Comparison of ENCODE assay signal across 20 cellular contexts in the genomic region with DNA sequence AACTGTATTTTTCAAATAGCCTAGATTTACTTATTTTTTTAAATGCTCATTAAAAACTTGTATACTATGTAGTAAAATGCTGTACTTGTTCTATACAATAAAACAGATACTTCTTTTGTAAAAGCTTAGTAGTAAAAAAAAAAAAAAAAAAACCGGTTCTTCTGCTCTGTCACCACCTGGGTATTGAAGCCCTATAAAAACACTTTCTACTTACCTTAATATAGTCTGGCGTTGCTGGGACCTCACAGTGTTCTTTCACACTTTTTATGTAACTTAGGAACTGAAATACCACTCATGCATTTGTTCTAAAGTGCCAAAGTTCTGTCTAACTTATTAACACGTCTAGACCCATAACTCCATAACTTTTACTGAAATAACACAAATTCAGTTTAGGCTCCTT.
A peak's percentile ranks its signal among the peaks of the same experiment; 100 is the strongest.
DNase-seq lines count a peak whose midpoint lies in the region; ATAC-seq and TF ChIP-seq lines count a peak whose summit lies in the region.
"Had no signal": no experiment of that assay in that cellular context is flagged by ENCODE, and none has a peak within 500 bp of the region (broad histone marks: within the 10 kb centered on the region; RNA-seq: fewer than 3 reads in every experiment).

No MANE protein-coding gene starts in this region.

- no peak overlapping the region for H3K27ac ChIP-seq in OCI-LY7 (ENCODE audit: low read depth, low read length, poor library complexity, severe bottlenecking)
- H3K27ac ChIP-seq in smooth muscle cell (ENCODE audit: low read depth): peak overlapping the region; percentile 35
- H3K27ac ChIP-seq: gastrocnemius medialis had no signal

- CTCF ChIA-PET in OCI-LY7 (lab: Charles Lee; ENCODE audit: unreplicated experiment): no interaction called here

- H3K4me2 ChIP-seq in OCI-LY7 (ENCODE audit: low read length) (no peak overlapping the region), smooth muscle cell (no peak overlapping the region)

- 86% methylated on average over 3 of the region's 3 CpGs for WGBS in smooth muscle cell (ENCODE audit: low lambda C conversion rate)

- H3K79me2 ChIP-seq in OCI-LY7 (ENCODE audit: insufficient read depth, low read depth, low read length): no peaks in the 10 kb centered on the region
- no peaks in the 10 kb centered on the region for H3K79me2 ChIP-seq in smooth muscle cell (ENCODE audit: low read depth)

- H3K9me2 ChIP-seq in OCI-LY7 (ENCODE audit: insufficient read depth, low read length): no peaks in the 10 kb centered on the region

- H3K4me1 ChIP-seq in OCI-LY7 (ENCODE audit: insufficient read depth, low read length, poor library complexity, severe bottlenecking) (no peaks in the 10 kb centered on the region), smooth muscle cell (ENCODE audit: low read depth) (peaks cover 5% of the 10 kb centered on the region)
- H3K4me1 ChIP-seq: gastrocnemius medialis had no signal

- no peak overlapping the region for H3K9ac ChIP-seq in smooth muscle cell (ENCODE audit: low read depth)

- H3K9me3 ChIP-seq in OCI-LY7 (ENCODE audit: low read length) (no peaks in the 10 kb centered on the region), smooth muscle cell (replicated peaks; ENCODE audit: low read depth) (no peaks in the 10 kb centered on the region)
- H3K9me3 ChIP-seq: gastrocnemius medialis had no signal

- peak; percentile 79 for ATAC-seq in esophagus mucosa
- ATAC-seq in GM18873 (IDR thresholded peaks at IDR 0.05; ENCODE audit: low FRiP score, unreplicated experiment): no peak
- no peak for ATAC-seq in GM21825 (IDR thresholded peaks at IDR 0.05; ENCODE audit: unreplicated experiment)
- ATAC-seq: gastrocnemius medialis had no signal

- H3K36me3 ChIP-seq in OCI-LY7 (ENCODE audit: insufficient read depth, low read length) (peaks cover 100% of the 10 kb centered on the region), smooth muscle cell (ENCODE audit: low read depth) (peaks cover 20% of the 10 kb centered on the region)

- H4K20me1 ChIP-seq in OCI-LY7 (ENCODE audit: insufficient read depth, low read length) (no peaks in the 10 kb centered on the region), smooth muscle cell (ENCODE audit: low read depth) (no peaks in the 10 kb centered on the region)

- intact Hi-C loops in OCI-LY7 (cut with micrococcal nuclease; ENCODE audit: unreplicated experiment): loop anchor here (5.0 kb wide), 1 partner anchor 41 kb away; no protein-coding TSS in a partner anchor

- BruUV-seq in OCI-LY7 (replicated peaks; lab: Mats Ljungman, UMichigan): TSS peak; percentile 4

- peaks cover 4% of the 10 kb centered on the region for H3F3A ChIP-seq in smooth muscle cell (ENCODE audit: low read depth)

- TF ChIP-seq CTCF in OCI-LY7 (conservative IDR thresholded peaks at IDR 0.05; ENCODE audit: low read length) (no peak), smooth muscle cell (IDR thresholded peaks at IDR 0.05; ENCODE audit: borderline replicate concordance, insufficient read depth, poor library complexity, severe bottlenecking) (no peak)

- DNase-seq in NCI-H526 (lab: John Stamatoyannopoulos, UW) (peak; percentile 2 to 55), NCI-H526 treated with DMSO at 0.1 percent for 48 hours (lab: John Stamatoyannopoulos, UW) (no peak), OCI-LY7 (ENCODE audit: low spot score) (no peak), smooth muscle cell (lab: John Stamatoyannopoulos, UW; ENCODE audit: unreplicated experiment) (no peak), hepatic stellate cell (ENCODE audit: low spot score) (no peak)
- DNase-seq: activated B cell treated with CpG ODN at 0.5 μM for 24 hours; activated effector memory CD4-positive, alpha-beta T cell treated with Interleukin-2 at 50 U/mL for 16 hours; C1 segment of cervical spinal cord; DMS79; gastrocnemius medialis; KG1; naive B cell; NCI-H1105; NCI-H2171; SIG-M5; stimulated activated naive CD4-positive, alpha-beta T cell treated with Interleukin-2 at 50 U/mL for 16 hours had no signal

- H3K4me3 ChIP-seq in OCI-LY7 (ENCODE audit: low read depth, low read length, poor library complexity, severe bottlenecking) (no peak overlapping the region), smooth muscle cell (no peak overlapping the region)
- H3K4me3 ChIP-seq: gastrocnemius medialis, lung had no signal

- no peaks in the 10 kb centered on the region for H3K27me3 ChIP-seq in smooth muscle cell (ENCODE audit: low read depth)
- H3K27me3 ChIP-seq: gastrocnemius medialis had no signal

- H2AFZ ChIP-seq in OCI-LY7 (ENCODE audit: low read length): no peak overlapping the region
- no peak overlapping the region for H2AFZ ChIP-seq in smooth muscle cell (ENCODE audit: low read depth)

- POLR2A ChIA-PET in OCI-LY7 (lab: Charles Lee): interaction anchor here (0.6 to 0.7 kb wide), 8 partner anchors 8 to 596 kb away, joined by 3 to 7 read pairs (median 3); no protein-coding TSS in a partner anchor

Comparison
In these comparisons a context has a peak if more than half of its experiments do, and no peak if none do; other contexts are left out.
1. DNase-seq: peak in NCI-H526 (2 of 2); none in NCI-H526 treated with DMSO at 0.1 percent for 48 hours (single experiment), OCI-LY7 (single experiment), smooth muscle cell (single experiment) and hepatic stellate cell (single experiment).